8 cellular contexts compared by ENCODE assay signal in genomic region chr1:205395616-205396015, GRCh38.
"Had no signal": no experiment of that assay in that cellular context is flagged by ENCODE, and none has a peak within 500 bp of the region (broad histone marks: within the 10 kb centered on the region; RNA-seq: fewer than 3 reads in every experiment).

No MANE protein-coding gene starts in this region.

- DNase-seq: GM23248, GOT3, H7, H9, HCEC 1CT, HFFc6 had no signal

- FAIRE-seq: H1, H54 had no signal
